In the genomic region with DNA sequence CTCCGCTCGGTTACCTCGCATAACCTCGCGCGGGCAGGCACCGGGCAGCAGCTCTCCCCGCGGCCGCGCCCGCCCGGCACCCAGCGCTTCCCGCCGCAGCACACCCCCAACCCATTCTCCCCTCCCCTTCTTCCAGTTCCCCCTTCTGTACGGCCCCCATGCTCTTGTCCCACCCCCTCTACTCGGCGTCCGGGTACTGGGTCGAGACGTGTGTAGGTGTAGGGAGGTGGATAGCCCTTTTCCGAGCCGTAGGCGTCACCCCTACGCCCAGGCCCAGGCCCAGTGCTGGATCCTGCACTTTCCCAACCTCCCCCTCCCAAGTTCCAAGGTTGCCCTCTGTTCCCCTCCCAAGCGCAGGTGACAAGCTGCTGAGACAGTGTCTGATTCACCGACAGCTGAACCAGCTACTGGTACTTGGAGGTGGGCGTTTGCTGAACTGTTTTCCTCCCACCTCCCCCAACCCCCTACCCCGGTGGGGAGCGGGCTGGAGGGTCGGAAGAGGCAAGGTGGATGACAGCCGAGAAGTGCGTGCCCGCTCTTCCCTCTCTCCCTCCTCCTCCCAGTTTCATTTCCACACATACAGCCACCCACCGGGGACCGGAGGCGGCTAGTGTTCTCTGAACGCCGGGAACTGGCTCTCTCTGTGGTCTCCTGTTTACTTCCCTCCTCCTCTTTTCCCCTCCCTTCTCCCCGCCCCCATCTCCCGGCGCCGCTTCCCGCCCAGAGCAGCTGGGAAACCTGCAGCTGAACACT, we compare ENCODE assay signal across 1 cellular context.
TF ChIP-seq lines count a peak whose summit lies in the region.

No MANE protein-coding gene starts in this region.

TF ChIP-seq in WTC11, 78 proteins besides CTCF, POLR2A, EP300 and RAD21 (continued from another document):
- TF ChIP-seq, protein P1, sequence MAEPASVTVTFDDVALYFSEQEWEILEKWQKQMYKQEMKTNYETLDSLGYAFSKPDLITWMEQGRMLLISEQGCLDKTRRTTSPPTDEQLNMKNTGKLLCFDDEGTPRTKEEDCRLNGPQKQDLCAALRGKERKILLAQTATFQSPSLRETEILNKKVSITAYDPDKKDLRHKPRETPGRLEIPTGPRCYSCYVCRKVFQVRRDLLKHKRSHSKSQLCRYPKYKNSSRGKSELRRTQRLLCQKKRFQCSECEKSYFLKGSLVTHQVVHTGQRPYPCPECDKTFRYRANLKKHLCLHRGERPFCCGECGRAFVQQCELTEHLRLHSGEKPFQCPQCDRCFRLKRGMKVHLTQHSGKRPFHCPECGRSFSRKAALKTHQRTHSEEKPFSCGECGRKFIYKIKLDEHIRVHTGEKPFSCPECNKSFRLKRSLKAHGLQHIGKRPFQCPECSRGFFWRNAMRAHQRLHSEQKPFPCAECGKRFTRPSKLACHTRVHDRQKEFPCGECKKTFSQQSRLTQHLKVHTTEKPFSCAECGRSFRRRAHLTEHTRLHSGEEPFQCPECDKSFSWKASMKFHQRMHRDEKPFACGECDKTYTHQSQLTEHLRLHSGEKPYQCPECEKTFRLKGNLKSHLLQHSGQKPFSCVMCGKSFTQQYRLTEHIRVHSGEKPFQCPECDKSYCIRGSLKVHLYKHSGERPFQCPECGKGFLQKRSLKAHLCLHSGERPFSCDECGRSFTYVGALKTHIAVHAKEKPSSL (CRISPR knock-in tag; conservative IDR thresholded peaks at IDR 0.05) = no peak
- TF ChIP-seq, protein P2, sequence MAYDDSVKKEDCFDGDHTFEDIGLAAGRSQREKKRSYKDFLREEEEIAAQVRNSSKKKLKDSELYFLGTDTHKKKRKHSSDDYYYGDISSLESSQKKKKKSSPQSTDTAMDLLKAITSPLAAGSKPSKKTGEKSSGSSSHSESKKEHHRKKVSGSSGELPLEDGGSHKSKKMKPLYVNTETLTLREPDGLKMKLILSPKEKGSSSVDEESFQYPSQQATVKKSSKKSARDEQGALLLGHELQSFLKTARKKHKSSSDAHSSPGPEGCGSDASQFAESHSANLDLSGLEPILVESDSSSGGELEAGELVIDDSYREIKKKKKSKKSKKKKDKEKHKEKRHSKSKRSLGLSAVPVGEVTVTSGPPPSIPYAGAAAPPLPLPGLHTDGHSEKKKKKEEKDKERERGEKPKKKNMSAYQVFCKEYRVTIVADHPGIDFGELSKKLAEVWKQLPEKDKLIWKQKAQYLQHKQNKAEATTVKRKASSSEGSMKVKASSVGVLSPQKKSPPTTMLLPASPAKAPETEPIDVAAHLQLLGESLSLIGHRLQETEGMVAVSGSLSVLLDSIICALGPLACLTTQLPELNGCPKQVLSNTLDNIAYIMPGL (CRISPR knock-in tag; IDR thresholded peaks at IDR 0.05) = no peak
- peak; percentile 59; the same call in 1 of the 2 replicates for TF ChIP-seq SP1 (CRISPR knock-in tag; conservative IDR thresholded peaks at IDR 0.05)
- 0 out of 2 replicates have a peak, but pooled peaks have one; percentile 58 for TF ChIP-seq ETV6 (CRISPR knock-in tag; IDR thresholded peaks at IDR 0.05)
